17 cellular contexts compared by ENCODE assay signal in the genomic region with DNA sequence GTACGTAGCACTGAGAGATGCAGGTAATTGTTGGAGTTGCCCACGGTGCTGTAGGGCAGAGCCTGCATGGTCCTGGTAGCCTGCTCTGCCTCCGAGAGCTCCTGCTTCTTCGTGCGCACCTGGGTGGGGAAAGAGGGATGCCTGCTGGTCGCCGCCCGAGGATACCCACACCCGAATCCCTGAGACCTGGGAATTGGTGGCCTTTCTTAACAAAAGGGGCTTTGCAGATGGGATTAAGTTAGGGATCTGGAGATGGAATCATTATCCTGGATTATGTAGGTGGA. TPM values are rescaled to one million over a fixed set of nuclear protein-coding genes. Genes with fewer than 3 reads are reported as not detected.
"Had no signal": no experiment of that assay in that cellular context is flagged by ENCODE, and none has a peak within 500 bp of the region (broad histone marks: within the 10 kb centered on the region; RNA-seq: fewer than 3 reads in every experiment).

No MANE protein-coding gene starts in this region.

- ATAC-seq: gastrocnemius medialis, left cardiac atrium, lower lobe of right lung had no signal

- H3K4me3 ChIP-seq: adrenal gland, coronary artery, gastrocnemius medialis, lower lobe of right lung had no signal

- DNase-seq: activated CD4-positive, alpha-beta T cell treated with anti-CD3 and anti-CD28 coated beads for 48 hours; activated CD8-positive, alpha-beta memory T cell treated with anti-CD3 and anti-CD28 coated beads, Interleukin-2, amount 50 U/mL, for 48 hours; activated CD8-positive, alpha-beta T cell treated with anti-CD3 and anti-CD28 coated beads, Interleukin-2, amount 10 ng/mL, durations not matched to agents 7 days and 5 days; adrenal gland; caudate nucleus; effector CD4-positive, alpha-beta T cell; gastrocnemius medialis; left cardiac atrium; midbrain; retina; stimulated activated CD4-positive, alpha-beta T cell treated with anti-CD3 and anti-CD28 coated beads, Interleukin-4, amount 100 ng/mL, for 4 hours had no signal

- H3K27ac ChIP-seq: epithelial cell of prostate, gastrocnemius medialis, lower lobe of right lung, parathyroid adenoma, WERI-Rb-1 had no signal

- H3K36me3 ChIP-seq: gastrocnemius medialis, WERI-Rb-1 had no signal

- H3K4me1 ChIP-seq: adrenal gland, gastrocnemius medialis, lower lobe of right lung, parathyroid adenoma had no signal

- H3K27me3 ChIP-seq: adrenal gland had no signal

- H3K27ac Mint-ChIP-seq: activated CD8-positive, alpha-beta T cell treated with anti-CD3 and anti-CD28 coated beads, Interleukin-2, amount 10 ng/mL, durations not matched to agents 7 days and 5 days had no signal

- H3K9me3 ChIP-seq: adrenal gland, gastrocnemius medialis, lower lobe of right lung had no signal

RNA-seq across cellular contexts. Expression of gene TNFSF14, which starts 41.1 kb away (rescaled TPM):
- total RNA-seq: gastrocnemius medialis, skeletal muscle tissue had no signal

RNA-seq across cellular contexts. Expression of gene SH2D3A, which starts 56.2 kb away (rescaled TPM):
- total RNA-seq: gastrocnemius medialis, skeletal muscle tissue had no signal
